In the genomic region with DNA sequence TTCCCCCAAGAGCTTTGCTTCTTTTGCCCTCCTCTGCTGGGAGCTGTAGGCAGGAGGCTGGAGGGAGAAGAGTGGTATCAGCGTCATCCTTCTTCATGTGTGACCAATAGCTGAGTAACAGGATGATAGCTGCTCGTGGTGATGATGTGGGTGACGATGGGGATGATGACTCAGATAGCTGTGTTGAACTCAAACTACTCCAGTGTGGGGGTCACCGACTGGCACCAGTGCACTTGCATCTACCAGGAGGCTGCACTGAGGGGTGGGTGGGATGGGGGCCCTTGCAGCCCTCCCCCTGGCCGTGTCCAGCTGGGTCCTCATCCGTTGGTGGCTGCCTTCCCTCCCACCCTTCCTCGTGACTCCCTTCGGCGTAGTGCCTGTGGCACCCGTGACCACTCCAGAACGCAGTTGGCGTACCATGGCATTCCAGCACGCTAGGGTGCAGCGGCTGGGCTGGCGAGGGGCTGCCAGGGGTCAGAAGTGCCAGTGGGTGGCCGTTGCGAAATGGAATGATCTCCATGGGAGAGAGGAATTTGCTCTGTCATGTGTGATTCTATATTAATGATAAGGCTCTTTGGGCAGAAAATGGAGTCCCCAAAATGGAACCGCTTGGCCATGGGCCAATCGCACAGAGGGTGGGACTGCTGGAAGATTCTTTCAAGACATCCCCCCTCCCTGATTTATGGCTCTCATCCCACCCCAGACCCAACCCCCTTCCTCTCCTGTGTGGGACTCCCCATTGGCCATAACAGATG, we compare ENCODE assay signal across 11 cellular contexts. TPM values are rescaled to one million over a fixed set of nuclear protein-coding genes. Genes with fewer than 3 reads are reported as not detected.
A peak's percentile ranks its signal among the peaks of the same experiment; 100 is the strongest.
DNase-seq lines count a peak whose midpoint lies in the region; ATAC-seq lines count a peak whose summit lies in the region.
"Had no signal": no experiment of that assay in that cellular context is flagged by ENCODE, and none has a peak within 500 bp of the region (broad histone marks: within the 10 kb centered on the region; RNA-seq: fewer than 3 reads in every experiment).

No MANE protein-coding gene starts in this region.

- H3K4me1 Mint-ChIP-seq in activated CD4-positive, alpha-beta memory T cell treated with anti-CD3 and anti-CD28 coated beads for 36 hours (ENCODE audit: low read depth), result peaks cover 10% of the 10 kb centered on the region
- no peaks in the 10 kb centered on the region for H3K4me1 Mint-ChIP-seq in CD8-positive, alpha-beta memory T cell

- CTCF ChIA-PET in activated CD4-positive, alpha-beta memory T cell treated with anti-CD3 and anti-CD28 coated beads for 36 hours (lab: Charles Lee), result interaction anchor here (0.8 to 1.5 kb wide), 5 partner anchors 23 to 78 kb away, joined by 3 to 4 read pairs (median 3); no protein-coding TSS in a partner anchor
- CTCF ChIA-PET in CD8-positive, alpha-beta memory T cell (lab: Charles Lee), result no interaction called here

- H3K27me3 Mint-ChIP-seq in activated CD4-positive, alpha-beta memory T cell treated with anti-CD3 and anti-CD28 coated beads for 36 hours, result peaks cover 20% of the 10 kb centered on the region
- peaks cover 9 to 30% of the 10 kb centered on the region in 2 donors for H3K27me3 Mint-ChIP-seq in CD8-positive, alpha-beta memory T cell

- no peak overlapping the region for H3K4me3 Mint-ChIP-seq in activated CD4-positive, alpha-beta memory T cell treated with anti-CD3 and anti-CD28 coated beads for 36 hours
- H3K4me3 Mint-ChIP-seq in CD8-positive, alpha-beta memory T cell, result no peak overlapping the region
- H3K4me3 Mint-ChIP-seq: T-helper 1 cell treated with Interleukin-12 subunit alpha and Interleukin-12 subunit beta and Interleukin-4 antibody, amounts not matched to agents 30 μg/mL and 1 μg/mL, for 36 hours had no signal

- no peaks in the 10 kb centered on the region for H3K9me3 ChIP-seq in CD8-positive, alpha-beta memory T cell (ENCODE audit: low read length)
- H3K9me3 ChIP-seq: BLaER1, tibial nerve had no signal

- no peaks in the 10 kb centered on the region for H3K4me1 ChIP-seq in CD8-positive, alpha-beta memory T cell (ENCODE audit: insufficient read depth, low read length)
- H3K4me1 ChIP-seq: tibial nerve had no signal

- H3K27me3 ChIP-seq in CD8-positive, alpha-beta memory T cell (ENCODE audit: insufficient read depth, low read length, poor library complexity, severe bottlenecking), result no peaks in the 10 kb centered on the region
- H3K27me3 ChIP-seq: BLaER1, tibial nerve had no signal

- no peak overlapping the region for H3K27ac ChIP-seq in CD8-positive, alpha-beta memory T cell (ENCODE audit: low read depth, low read length)
- H3K27ac ChIP-seq: BLaER1, tibial nerve had no signal

- intact Hi-C loops in activated CD4-positive, alpha-beta memory T cell treated with anti-CD3 and anti-CD28 coated beads for 36 hours (cut with micrococcal nuclease), result loop anchor here (1.0 kb wide), 1 partner anchor 22 kb away; no protein-coding TSS in a partner anchor

- DNase-seq in NK-92 treated with Interleukin-12 subunit alpha and Interleukin-12 subunit beta, amount 100 ng/mL, for 24 hours (lab: John Stamatoyannopoulos, UW), result peak; percentile 54
- no peak for DNase-seq in NK-92 (lab: John Stamatoyannopoulos, UW; ENCODE audit: unreplicated experiment)
- peak; percentile 74 for DNase-seq in activated CD4-positive, alpha-beta memory T cell treated with anti-CD3 and anti-CD28 coated beads for 36 hours
- peak; percentile 30 for DNase-seq in foreskin melanocyte
- peak; percentile 15 to 34 for DNase-seq in stimulated activated CD8-positive, alpha-beta memory T cell treated with anti-CD3 and anti-CD28 coated beads, Interleukin-2, amount 100 ng/mL, for 48 hours (ENCODE audit: low read depth in 2 of 2)
- no peak for DNase-seq in DMS 273 (lab: John Stamatoyannopoulos, UW; ENCODE audit: unreplicated experiment)
- DNase-seq in CD8-positive, alpha-beta memory T cell, result no peak

- H3K27ac Mint-ChIP-seq in activated CD4-positive, alpha-beta memory T cell treated with anti-CD3 and anti-CD28 coated beads for 36 hours, result no peak overlapping the region
- no peak overlapping the region for H3K27ac Mint-ChIP-seq in CD8-positive, alpha-beta memory T cell
- H3K27ac Mint-ChIP-seq: T-helper 1 cell treated with Interleukin-12 subunit alpha and Interleukin-12 subunit beta and Interleukin-4 antibody, amounts not matched to agents 30 μg/mL and 1 μg/mL, for 36 hours had no signal

- no peaks in the 10 kb centered on the region for H3K36me3 ChIP-seq in CD8-positive, alpha-beta memory T cell (ENCODE audit: insufficient read depth, low read length)
- H3K36me3 ChIP-seq: BLaER1, tibial nerve had no signal

- POLR2A ChIA-PET in activated CD4-positive, alpha-beta memory T cell treated with anti-CD3 and anti-CD28 coated beads for 36 hours (lab: Charles Lee), result no interaction called here
- POLR2A ChIA-PET in CD8-positive, alpha-beta memory T cell (lab: Charles Lee), result no interaction called here

- H3K4me3 ChIP-seq in CD8-positive, alpha-beta memory T cell (ENCODE audit: low read length), result no peak overlapping the region
- H3K4me3 ChIP-seq: BLaER1, tibial nerve had no signal

- ATAC-seq in HG03378 (IDR thresholded peaks at IDR 0.05; ENCODE audit: unreplicated experiment), result no peak

- no peaks in the 10 kb centered on the region for H3K9me3 Mint-ChIP-seq in activated CD4-positive, alpha-beta memory T cell treated with anti-CD3 and anti-CD28 coated beads for 36 hours
- H3K9me3 Mint-ChIP-seq in CD8-positive, alpha-beta memory T cell, result no peaks in the 10 kb centered on the region
- H3K9me3 Mint-ChIP-seq: T-helper 1 cell treated with Interleukin-12 subunit alpha and Interleukin-12 subunit beta and Interleukin-4 antibody, amounts not matched to agents 30 μg/mL and 1 μg/mL, for 36 hours had no signal

- no peaks in the 10 kb centered on the region for H3K36me3 Mint-ChIP-seq in activated CD4-positive, alpha-beta memory T cell treated with anti-CD3 and anti-CD28 coated beads for 36 hours
- no peaks in the 10 kb centered on the region for H3K36me3 Mint-ChIP-seq in CD8-positive, alpha-beta memory T cell

RNA-seq across cellular contexts. Expression of a gene that starts 1.3 kb away (rescaled TPM):
- total RNA-seq in activated CD4-positive, alpha-beta memory T cell treated with anti-CD3 and anti-CD28 coated beads for 36 hours, result not detected
- not detected for total RNA-seq in CD8-positive, alpha-beta memory T cell
- polyA plus RNA-seq in CD8-positive, alpha-beta memory T cell, result not detected
- total RNA-seq: tibial nerve had no signal

RNA-seq across cellular contexts. Expression of a gene that starts 37.6 kb away (rescaled TPM):
- total RNA-seq in activated CD4-positive, alpha-beta memory T cell treated with anti-CD3 and anti-CD28 coated beads for 36 hours, result 10 to 100 TPM; 21.7 to 22.5 TPM
- 10 to 100 TPM; 16.3 to 17.1 TPM for total RNA-seq in CD8-positive, alpha-beta memory T cell
- 32.8 TPM for polyA plus RNA-seq in CD8-positive, alpha-beta memory T cell

Comparison
In these comparisons a context has a peak if more than half of its experiments do, and no peak if none do; other contexts are left out.
1. DNase-seq: peak in NK-92 treated with Interleukin-12 subunit alpha and Interleukin-12 subunit beta, amount 100 ng/mL, for 24 hours (single experiment), activated CD4-positive, alpha-beta memory T cell treated with anti-CD3 and anti-CD28 coated beads for 36 hours (single experiment), foreskin melanocyte (single experiment) and stimulated activated CD8-positive, alpha-beta memory T cell treated with anti-CD3 and anti-CD28 coated beads, Interleukin-2, amount 100 ng/mL, for 48 hours (2 of 2); none in NK-92 (single experiment), DMS 273 (single experiment) and CD8-positive, alpha-beta memory T cell (0 of 5).